In genomic region chr9:75161116-75161857, GRCh38 we compare ENCODE assay signal across 16 cellular contexts.
"Had no signal": no experiment of that assay in that cellular context is flagged by ENCODE, and none has a peak within 500 bp of the region (broad histone marks: within the 10 kb centered on the region; RNA-seq: fewer than 3 reads in every experiment).

No MANE protein-coding gene starts in this region.

- H3K4me3 ChIP-seq: breast epithelium, heart left ventricle, left lung, sigmoid colon, suprapubic skin, upper lobe of right lung had no signal

- H3K4me1 ChIP-seq: breast epithelium, left lung, sigmoid colon, suprapubic skin, upper lobe of right lung had no signal

- H3K36me3 ChIP-seq: breast epithelium had no signal

- H3K9me3 ChIP-seq: sigmoid colon, upper lobe of right lung had no signal

- DNase-seq: activated CD4-positive, alpha-beta T cell treated with anti-CD3 and anti-CD28 coated beads, Interleukin-2, amount 50 U/mL, for 1 hour; activated CD4-positive, CD25-positive, alpha-beta regulatory T cell; activated gamma-delta T cell; activated T-cell treated with anti-CD3 and anti-CD28 coated beads, Interleukin-2, amount 50 U/mL, for 24 hours; anterior cingulate cortex; heart left ventricle; islet precursor cell; left lung; nephron progenitor cell; sigmoid colon; stimulated activated CD4-positive, alpha-beta T cell treated with anti-CD3 and anti-CD28 coated beads, Interleukin-12 subunit alpha, Interleukin-12 subunit beta, amount 100 ng/mL, for 4 hours; stimulated activated naive CD8-positive, alpha-beta T cell treated with anti-CD3 and anti-CD28 coated beads, Interleukin-15, Interleukin-2, amounts not matched to agents 100 U/mL and 50 U/mL, for 24 hours; upper lobe of right lung had no signal

- ATAC-seq: esophagus mucosa; heart left ventricle; left lung; stimulated activated naive CD8-positive, alpha-beta T cell treated with anti-CD3 and anti-CD28 coated beads, Interleukin-15, Interleukin-2, amounts not matched to agents 100 U/mL and 50 U/mL, for 24 hours; upper lobe of right lung had no signal

- H3K27me3 ChIP-seq: breast epithelium, heart left ventricle, left lung, sigmoid colon, suprapubic skin, upper lobe of right lung had no signal

- H3K27ac ChIP-seq: breast epithelium, heart left ventricle, left lung, sigmoid colon, suprapubic skin, upper lobe of right lung had no signal
